14 cellular contexts compared by ENCODE assay signal in genomic region chr6:106377061-106377540, GRCh38. TPM values are rescaled to one million over a fixed set of nuclear protein-coding genes. Genes with fewer than 3 reads are reported as not detected.
DNase-seq lines count a peak whose midpoint lies in the region; ATAC-seq and TF ChIP-seq lines count a peak whose summit lies in the region.
"Had no signal": no experiment of that assay in that cellular context is flagged by ENCODE, and none has a peak within 500 bp of the region (broad histone marks: within the 10 kb centered on the region; RNA-seq: fewer than 3 reads in every experiment).

No MANE protein-coding gene starts in this region.

- TF ChIP-seq CTCF in breast epithelium (IDR thresholded peaks at IDR 0.05), result no peak

- H3K9me3 Mint-ChIP-seq in naive thymus-derived CD4-positive, alpha-beta T cell, result no peaks in the 10 kb centered on the region
- H3K9me3 Mint-ChIP-seq: CD14-positive monocyte, natural killer cell had no signal

- H3K4me3 ChIP-seq in breast epithelium, result no peak overlapping the region
- no peak overlapping the region for H3K4me3 ChIP-seq in naive thymus-derived CD4-positive, alpha-beta T cell (ENCODE audit: low read length)
- H3K4me3 ChIP-seq: SJCRH30 had no signal

- peak overlapping the region; percentile 71 to 78 for H3K27ac ChIP-seq in breast epithelium
- H3K27ac ChIP-seq in naive thymus-derived CD4-positive, alpha-beta T cell (ENCODE audit: low read depth, low read length), result no peak overlapping the region
- H3K27ac ChIP-seq: SJCRH30 had no signal

- TF ChIP-seq POLR2A in breast epithelium (IDR thresholded peaks at IDR 0.05), result no peak

- no peaks in the 10 kb centered on the region for H3K36me3 Mint-ChIP-seq in naive thymus-derived CD4-positive, alpha-beta T cell
- H3K36me3 Mint-ChIP-seq: CD14-positive monocyte, natural killer cell had no signal

- H3K4me1 Mint-ChIP-seq in naive thymus-derived CD4-positive, alpha-beta T cell, result peaks cover 0 to 23% (median 5%) of the 10 kb centered on the region in 7 donors
- H3K4me1 Mint-ChIP-seq: natural killer cell had no signal

- H3K36me3 ChIP-seq in breast epithelium, result no peaks in the 10 kb centered on the region
- no peaks in the 10 kb centered on the region for H3K36me3 ChIP-seq in naive thymus-derived CD4-positive, alpha-beta T cell (ENCODE audit: control insufficient read depth in 2 of 3, insufficient read depth in 3 of 3, low read length in 3 of 3)
- H3K36me3 ChIP-seq: SJCRH30 had no signal

- DNase-seq in Daoy (ENCODE audit: low read depth), result peak; percentile 27
- peak; percentile 25 for DNase-seq in NCI-H1092 (lab: John Stamatoyannopoulos, UW)
- no peak for DNase-seq in breast epithelium (ENCODE audit: low spot score in 2 of 2)
- peak; percentile 71 for DNase-seq in kidney tubule cell (ENCODE audit: low spot score)
- no peak for DNase-seq in naive thymus-derived CD4-positive, alpha-beta T cell
- DNase-seq in GM19238 (ENCODE audit: insufficient read length, low spot score), result no peak
- DNase-seq: activated CD4-positive, alpha-beta T cell treated with anti-CD3 and anti-CD28 coated beads for 36 hours; effector CD8-positive, alpha-beta T cell; natural killer cell; SJCRH30; stimulated activated naive CD4-positive, alpha-beta T cell had no signal

- no peak overlapping the region for H3K27ac Mint-ChIP-seq in naive thymus-derived CD4-positive, alpha-beta T cell
- H3K27ac Mint-ChIP-seq: activated CD4-positive, alpha-beta T cell treated with anti-CD3 and anti-CD28 coated beads for 36 hours; natural killer cell had no signal

- no peak for ATAC-seq in HG03139 (IDR thresholded peaks at IDR 0.05; ENCODE audit: unreplicated experiment)
- ATAC-seq in naive thymus-derived CD4-positive, alpha-beta T cell, result no peak
- ATAC-seq in HG03469 (IDR thresholded peaks at IDR 0.05; ENCODE audit: unreplicated experiment), result no peak
- ATAC-seq: activated CD4-positive, alpha-beta T cell treated with anti-CD3 and anti-CD28 coated beads for 36 hours; natural killer cell had no signal

- H3K9me3 ChIP-seq in breast epithelium, result no peaks in the 10 kb centered on the region
- H3K9me3 ChIP-seq in naive thymus-derived CD4-positive, alpha-beta T cell (ENCODE audit: control insufficient read depth in 2 of 3, low read length in 3 of 3), result no peaks in the 10 kb centered on the region
- H3K9me3 ChIP-seq: SJCRH30 had no signal

- POLR2A ChIA-PET in naive thymus-derived CD4-positive, alpha-beta T cell (lab: Charles Lee), result no interaction called here

- intact Hi-C loops in breast epithelium (cut with DNase I; ENCODE audit: low total_unique reads), result no loop called here
- intact Hi-C loops in naive thymus-derived CD4-positive, alpha-beta T cell (cut with micrococcal nuclease), result no loop called here

- peaks cover 0 to 24% (median 8%) of the 10 kb centered on the region in 5 donors for H3K27me3 Mint-ChIP-seq in naive thymus-derived CD4-positive, alpha-beta T cell

- H3K4me3 Mint-ChIP-seq in naive thymus-derived CD4-positive, alpha-beta T cell, result no peak overlapping the region
- H3K4me3 Mint-ChIP-seq: activated CD4-positive, alpha-beta T cell treated with anti-CD3 and anti-CD28 coated beads for 36 hours; CD14-positive monocyte; natural killer cell had no signal

- no peaks in the 10 kb centered on the region for H3K27me3 ChIP-seq in breast epithelium
- peaks cover 0 to 4% of the 10 kb centered on the region in 2 donors for H3K27me3 ChIP-seq in naive thymus-derived CD4-positive, alpha-beta T cell (ENCODE audit: control insufficient read depth in 2 of 2, insufficient read depth in 2 of 2, low read length in 2 of 2)
- H3K27me3 ChIP-seq: SJCRH30 had no signal

- peaks cover 0 to 16% of the 10 kb centered on the region in 2 donors for H3K4me1 ChIP-seq in breast epithelium
- H3K4me1 ChIP-seq in naive thymus-derived CD4-positive, alpha-beta T cell (ENCODE audit: control insufficient read depth in 2 of 2, insufficient read depth in 2 of 2, low read length in 2 of 2), result no peaks in the 10 kb centered on the region
- H3K4me1 ChIP-seq: SJCRH30 had no signal

- CTCF ChIA-PET in naive thymus-derived CD4-positive, alpha-beta T cell (lab: Charles Lee), result no interaction called here

RNA-seq across cellular contexts. Expression of gene CRYBG1, which starts 16.6 kb away (rescaled TPM):
- total RNA-seq in Daoy (2014; rRNA removed; shearing (Covaris generic)), result 14.1 and 15.6 TPM in 2 replicates
- total RNA-seq in breast epithelium, result 100 to 1,000 TPM in 1 of 3 donors, 10 to 100 TPM in 2; 30.9 to 142 (median 38.3) TPM
- total RNA-seq in naive thymus-derived CD4-positive, alpha-beta T cell, result 10 to 100 TPM; 18.0 to 39.8 (median 34.6) TPM
- polyA plus RNA-seq in naive thymus-derived CD4-positive, alpha-beta T cell, result 10 to 100 TPM; 11.3 to 18.3 TPM
- total RNA-seq: SJCRH30 had no signal

RNA-seq across cellular contexts. Expression of gene ATG5, which starts 51.5 kb away (rescaled TPM):
- total RNA-seq in Daoy (2014; rRNA removed; shearing (Covaris generic)), result 49.6 and 72.6 TPM in 2 replicates
- total RNA-seq in breast epithelium, result 10 to 100 TPM; 35.8 to 51.1 (median 45.9) TPM
- 10 to 100 TPM; 24.0 to 30.9 (median 27.0) TPM for total RNA-seq in naive thymus-derived CD4-positive, alpha-beta T cell
- polyA plus RNA-seq in naive thymus-derived CD4-positive, alpha-beta T cell, result 10 to 100 TPM; 31.5 to 32.9 TPM

Comparison
In these comparisons a context has a peak if more than half of its experiments do, and no peak if none do; other contexts are left out.
1. DNase-seq: peak in Daoy (single experiment), NCI-H1092 (single experiment) and kidney tubule cell (single experiment); none in breast epithelium (0 of 2), naive thymus-derived CD4-positive, alpha-beta T cell (0 of 9) and GM19238 (single experiment).